In genomic region chr12:54294152-54294913, GRCh38 we compare ENCODE assay signal across 8 cellular contexts. TPM values are rescaled to one million over a fixed set of nuclear protein-coding genes. Genes with fewer than 3 reads are reported as not detected.
DNase-seq lines count a peak whose midpoint lies in the region; ATAC-seq, FAIRE-seq and TF ChIP-seq lines count a peak whose summit lies in the region.

No MANE protein-coding gene starts in this region.

- peaks cover 4 to 6% of the 10 kb centered on the region in 2 experiments for H3K27me3 ChIP-seq in endothelial cell of umbilical vein (ENCODE audit: control insufficient read depth in 2 of 2, insufficient read depth in 2 of 2, low read length in 2 of 2)
- H3K27me3 ChIP-seq in tibial nerve = peaks cover 0 to 12% of the 10 kb centered on the region in 2 donors

- H3K4me2 ChIP-seq in endothelial cell of umbilical vein (ENCODE audit: insufficient read depth, low read length) = no peak overlapping the region

- intact Hi-C loops in endothelial cell of umbilical vein (cut with micrococcal nuclease) = loop anchor here (1.0 to 2.0 kb wide), 2 partner anchors 66 to 74 kb away; no protein-coding TSS in a partner anchor

- TF ChIP-seq POLR2A in endothelial cell of umbilical vein (IDR thresholded peaks at IDR 0.05; ENCODE audit: low read depth, low read length) (no peak), tibial nerve (IDR thresholded peaks at IDR 0.05) (no peak)

- 46 to 53% methylated on average over 9 of the region's 9 CpGs for WGBS in tibial nerve, 2 donors

- no peaks in the 10 kb centered on the region for H3K36me3 ChIP-seq in endothelial cell of umbilical vein (ENCODE audit: control insufficient read depth in 2 of 2, extremely low read depth in 1 of 2, insufficient read depth in 2 of 2, low read length in 2 of 2)
- H3K36me3 ChIP-seq in tibial nerve = peaks cover 0 to 5% (median 0%) of the 10 kb centered on the region in 3 donors

- no peak for DNase-seq in AG04449 (ENCODE audit: low read depth, low spot score)
- DNase-seq in GM13976 (ENCODE audit: low spot score) = peak; percentile 83
- DNase-seq in NCI-H1092 (lab: John Stamatoyannopoulos, UW) = peak; percentile 29
- peak; percentile 76 for DNase-seq in activated CD8-positive, alpha-beta T cell treated with anti-CD3 and anti-CD28 coated beads, Interleukin-2, amount 10 ng/mL, durations not matched to agents 7 days and 5 days
- DNase-seq in endothelial cell of umbilical vein (ENCODE audit: low read depth, low spot score) = peak; percentile 53
- DNase-seq in naive B cell = peak; percentile 44
- peak; percentile 29 to 59 for DNase-seq in tibial nerve (ENCODE audit: low spot score in 2 of 2)

- H3K4me1 Mint-ChIP-seq in activated CD8-positive, alpha-beta T cell treated with anti-CD3 and anti-CD28 coated beads, Interleukin-2, amount 10 ng/mL, durations not matched to agents 7 days and 5 days (ENCODE audit: low read depth) = peaks cover 5% of the 10 kb centered on the region
- H3K4me1 Mint-ChIP-seq in naive B cell = peaks cover 5 to 15% (median 13%) of the 10 kb centered on the region in 3 donors

- no peak overlapping the region for H3K27ac Mint-ChIP-seq in activated CD8-positive, alpha-beta T cell treated with anti-CD3 and anti-CD28 coated beads, Interleukin-2, amount 10 ng/mL, durations not matched to agents 7 days and 5 days
- H3K27ac Mint-ChIP-seq in naive B cell = peak overlapping the region in 1 of 6 donors; percentile 55

- H4K20me1 ChIP-seq in endothelial cell of umbilical vein (replicated peaks; ENCODE audit: control insufficient read depth, extremely low read depth, insufficient read depth, low read length) = no peaks in the 10 kb centered on the region

- in situ Hi-C loops in GM13976 (cut with MboI; ENCODE audit: low sequenced_read_pairs, unreplicated experiment) = loop anchor here (10.0 kb wide), 1 partner anchor 70 kb away; the partner anchor contains the start of gene GPR84

- no peaks in the 10 kb centered on the region for H3K36me3 Mint-ChIP-seq in activated CD8-positive, alpha-beta T cell treated with anti-CD3 and anti-CD28 coated beads, Interleukin-2, amount 10 ng/mL, durations not matched to agents 7 days and 5 days (ENCODE audit: low read depth)
- H3K36me3 Mint-ChIP-seq in naive B cell = no peaks in the 10 kb centered on the region

- H3K79me2 ChIP-seq in endothelial cell of umbilical vein (ENCODE audit: control insufficient read depth, insufficient read depth, low read length) = no peaks in the 10 kb centered on the region

- H3K9me3 ChIP-seq in endothelial cell of umbilical vein (replicated peaks; ENCODE audit: control insufficient read depth, insufficient read depth, low read length) (no peaks in the 10 kb centered on the region), tibial nerve (no peaks in the 10 kb centered on the region)

- ATAC-seq in activated CD8-positive, alpha-beta T cell treated with anti-CD3 and anti-CD28 coated beads, Interleukin-2, amount 10 ng/mL, durations not matched to agents 7 days and 5 days = peak; percentile 58
- ATAC-seq in naive B cell (ENCODE audit: low read depth in 2 of 2) = peak; percentile 41 to 56
- no peak for ATAC-seq in HG02623 (IDR thresholded peaks at IDR 0.05; ENCODE audit: unreplicated experiment)

- H3K9me3 Mint-ChIP-seq in activated CD8-positive, alpha-beta T cell treated with anti-CD3 and anti-CD28 coated beads, Interleukin-2, amount 10 ng/mL, durations not matched to agents 7 days and 5 days (ENCODE audit: insufficient read depth) = no peaks in the 10 kb centered on the region
- no peaks in the 10 kb centered on the region for H3K9me3 Mint-ChIP-seq in naive B cell

- H3K4me1 ChIP-seq in endothelial cell of umbilical vein (ENCODE audit: control insufficient read depth, extremely low read depth, insufficient read depth, low read length) = no peaks in the 10 kb centered on the region
- H3K4me1 ChIP-seq in tibial nerve = peaks cover 0 to 12% (median 0%) of the 10 kb centered on the region in 4 donors

- no peak overlapping the region for H3K27ac ChIP-seq in endothelial cell of umbilical vein (ENCODE audit: insufficient read depth, low read depth, low read length)
- no peak overlapping the region for H3K27ac ChIP-seq in tibial nerve

- no peak overlapping the region for H2AFZ ChIP-seq in endothelial cell of umbilical vein (ENCODE audit: low read depth, low read length)

- H3K4me3 Mint-ChIP-seq in activated CD8-positive, alpha-beta T cell treated with anti-CD3 and anti-CD28 coated beads, Interleukin-2, amount 10 ng/mL, durations not matched to agents 7 days and 5 days = no peak overlapping the region
- no peak overlapping the region for H3K4me3 Mint-ChIP-seq in naive B cell

- peaks cover 17% of the 10 kb centered on the region for H3K27me3 Mint-ChIP-seq in activated CD8-positive, alpha-beta T cell treated with anti-CD3 and anti-CD28 coated beads, Interleukin-2, amount 10 ng/mL, durations not matched to agents 7 days and 5 days (ENCODE audit: low read depth)
- peaks cover 10 to 14% (median 12%) of the 10 kb centered on the region in 3 donors for H3K27me3 Mint-ChIP-seq in naive B cell

- H3K9ac ChIP-seq in endothelial cell of umbilical vein (replicated peaks; ENCODE audit: extremely low read depth, insufficient read depth, low read length) = no peak overlapping the region

- peak; percentile 67 for FAIRE-seq in endothelial cell of umbilical vein (lab: Jason Lieb, UNC)

- CTCF ChIA-PET in AG04449 (lab: Yijun Ruan, JAX) = interaction anchor here (0.7 to 9.1 kb wide), 26 partner anchors 7 to 99 kb away, joined by 3 to 131 read pairs (median 9); partner anchors contain the start of genes CBX5, COPZ1, HNRNPA1 and NFE2
- CTCF ChIA-PET in activated CD8-positive, alpha-beta T cell treated with anti-CD3 and anti-CD28 coated beads, Interleukin-2, amount 10 ng/mL, durations not matched to agents 7 days and 5 days (lab: Charles Lee) = interaction anchor here (0.8 to 6.7 kb wide), 27 partner anchors 10 to 122 kb away, joined by 3 to 77 read pairs (median 5); partner anchors contain the start of genes CBX5, COPZ1 and HNRNPA1
- CTCF ChIA-PET in endothelial cell of umbilical vein (lab: Charles Lee) = interaction anchor here (0.8 to 5.1 kb wide), 14 partner anchors 14 to 145 kb away, joined by 3 to 32 read pairs (median 6); partner anchors contain the start of gene COPZ1

- dilution Hi-C loops in endothelial cell of umbilical vein (cut with MboI; ENCODE audit: extremely low pct_ligation_motif_present, low sequenced_read_pairs) = no loop called here

- peak; percentile 87 for TF ChIP-seq CTCF in AG04449 (IDR thresholded peaks at IDR 0.05; ENCODE audit: insufficient read depth, low read length, missing control alignments)
- peak; percentile 89 for TF ChIP-seq CTCF in GM13976 (IDR thresholded peaks at IDR 0.05; ENCODE audit: borderline replicate concordance, control extremely low read depth, extremely low read depth, insufficient read depth, missing control alignments)
- TF ChIP-seq CTCF in endothelial cell of umbilical vein (IDR thresholded peaks at IDR 0.05; ENCODE audit: extremely low read depth in 1 of 2, insufficient read depth in 1 of 2, low read depth in 1 of 2, low read length in 2 of 2) = peak; percentile 71 to 74
- TF ChIP-seq CTCF in tibial nerve (IDR thresholded peaks at IDR 0.05) = peak; percentile 57 to 69 (median 65)

- H3K4me3 ChIP-seq in AG04449 (ENCODE audit: low read depth, low read length) = no peak overlapping the region
- H3K4me3 ChIP-seq in endothelial cell of umbilical vein (replicated peaks in 1 of 3; ENCODE audit: insufficient read depth in 1 of 3, low read depth in 1 of 3, low read length in 3 of 3) = no peak overlapping the region
- no peak overlapping the region for H3K4me3 ChIP-seq in tibial nerve

- no peaks in the 10 kb centered on the region for H3K9me1 ChIP-seq in endothelial cell of umbilical vein (replicated peaks; ENCODE audit: control insufficient read depth, extremely low read depth, insufficient read depth, low read length)

- BruUV-seq in endothelial cell of umbilical vein (replicated peaks; lab: Mats Ljungman, UMichigan) = no TSS peak

- no peak for TF ChIP-seq EP300 in tibial nerve (IDR thresholded peaks at IDR 0.05)

- POLR2A ChIA-PET in AG04449 (lab: Yijun Ruan, JAX) = interaction anchor here (1.8 to 6.4 kb wide), 2 partner anchors 10 to 14 kb away, joined by 4 to 33 read pairs; partner anchors contain the start of genes CBX5 and HNRNPA1
- POLR2A ChIA-PET in activated CD8-positive, alpha-beta T cell treated with anti-CD3 and anti-CD28 coated beads, Interleukin-2, amount 10 ng/mL, durations not matched to agents 7 days and 5 days (lab: Charles Lee) = interaction anchor here (1.5 kb wide), 1 partner anchor 8 kb away, joined by 5 read pairs; no protein-coding TSS in a partner anchor
- POLR2A ChIA-PET in endothelial cell of umbilical vein (lab: Charles Lee) = interaction anchor here (0.7 kb wide), 1 partner anchor 76 kb away, joined by 6 read pairs; no protein-coding TSS in a partner anchor

RNA-seq across cellular contexts. Expression of gene NFE2, which starts 6.5 kb away (rescaled TPM):
- not detected for total RNA-seq in activated CD8-positive, alpha-beta T cell treated with anti-CD3 and anti-CD28 coated beads, Interleukin-2, amount 10 ng/mL, durations not matched to agents 7 days and 5 days
- total RNA-seq in endothelial cell of umbilical vein = not detected in 2 replicates
- not detected in 2 replicates for polyA plus RNA-seq in endothelial cell of umbilical vein
- not detected in 2 replicates for polyA plus RNA-seq in endothelial cell of umbilical vein (2011; cell fraction: cytosol; rRNA removed)
- not detected in 2 replicates for polyA plus RNA-seq in endothelial cell of umbilical vein (2011; cell fraction: nucleus; rRNA removed)
- not detected in 2 replicates for polyA plus RNA-seq in endothelial cell of umbilical vein (2012)
- 1.7 and 3.9 TPM in 2 replicates for polyA minus RNA-seq in endothelial cell of umbilical vein
- 1.6 TPM for polyA minus RNA-seq in endothelial cell of umbilical vein (2011; cell fraction: cytosol; rRNA and poly(A)+ RNA removed)
- polyA minus RNA-seq in endothelial cell of umbilical vein (2011; cell fraction: nucleus; rRNA and poly(A)+ RNA removed) = not detected in 2 replicates
- 1 to 10 TPM in 3 of 6 donors, under 1 TPM in 2, not detected in 1; 0.51 to 3.6 (median 1.5) TPM for polyA plus RNA-seq in naive B cell (ENCODE audit: low read depth in 6 of 6)
- not detected for total RNA-seq in tibial nerve

RNA-seq across cellular contexts. Expression of gene HNRNPA1, which starts 13.8 kb away (rescaled TPM):
- total RNA-seq in activated CD8-positive, alpha-beta T cell treated with anti-CD3 and anti-CD28 coated beads, Interleukin-2, amount 10 ng/mL, durations not matched to agents 7 days and 5 days = 1,000 to 10,000 TPM; 1,520 to 1,553 TPM
- total RNA-seq in endothelial cell of umbilical vein = 1,437 and 1,470 TPM in 2 replicates
- 340 and 566 TPM in 2 replicates for polyA plus RNA-seq in endothelial cell of umbilical vein
- polyA plus RNA-seq in endothelial cell of umbilical vein (2011; cell fraction: cytosol; rRNA removed) = 1,013 and 1,302 TPM in 2 replicates
- 710 and 849 TPM in 2 replicates for polyA plus RNA-seq in endothelial cell of umbilical vein (2011; cell fraction: nucleus; rRNA removed)
- 1,410 and 1,644 TPM in 2 replicates for polyA plus RNA-seq in endothelial cell of umbilical vein (2012)
- 867 and 877 TPM in 2 replicates for polyA minus RNA-seq in endothelial cell of umbilical vein
- 521 TPM for polyA minus RNA-seq in endothelial cell of umbilical vein (2011; cell fraction: cytosol; rRNA and poly(A)+ RNA removed)
- 264 and 350 TPM in 2 replicates for polyA minus RNA-seq in endothelial cell of umbilical vein (2011; cell fraction: nucleus; rRNA and poly(A)+ RNA removed)
- 100 to 1,000 TPM; 658 to 830 (median 791) TPM for polyA plus RNA-seq in naive B cell (ENCODE audit: low read depth in 6 of 6)
- 100 to 1,000 TPM; 450 to 769 (median 570) TPM for total RNA-seq in tibial nerve

RNA-seq across cellular contexts. Expression of gene CBX5, which starts 14.4 kb away (rescaled TPM):
- 100 to 1,000 TPM; 145 to 148 TPM for total RNA-seq in activated CD8-positive, alpha-beta T cell treated with anti-CD3 and anti-CD28 coated beads, Interleukin-2, amount 10 ng/mL, durations not matched to agents 7 days and 5 days
- total RNA-seq in endothelial cell of umbilical vein (111 TPM in 2 replicates), tibial nerve (10 to 100 TPM; 32.1 to 50.0 (median 42.4) TPM)
- polyA plus RNA-seq in endothelial cell of umbilical vein (20.4 and 22.8 TPM in 2 replicates), naive B cell (ENCODE audit: low read depth in 6 of 6) (10 to 100 TPM; 12.3 to 31.8 (median 24.1) TPM)
- 23.7 and 24.8 TPM in 2 replicates for polyA plus RNA-seq in endothelial cell of umbilical vein (2011; cell fraction: cytosol; rRNA removed)
- 19.2 and 29.7 TPM in 2 replicates for polyA plus RNA-seq in endothelial cell of umbilical vein (2011; cell fraction: nucleus; rRNA removed)
- 23.5 and 32.2 TPM in 2 replicates for polyA plus RNA-seq in endothelial cell of umbilical vein (2012)
- 107 and 135 TPM in 2 replicates for polyA minus RNA-seq in endothelial cell of umbilical vein
- 45.5 TPM for polyA minus RNA-seq in endothelial cell of umbilical vein (2011; cell fraction: cytosol; rRNA and poly(A)+ RNA removed)
- 25.4 and 42.8 TPM in 2 replicates for polyA minus RNA-seq in endothelial cell of umbilical vein (2011; cell fraction: nucleus; rRNA and poly(A)+ RNA removed)

RNA-seq across cellular contexts. Expression of gene COPZ1, which starts 30.6 kb away (rescaled TPM):
- total RNA-seq in activated CD8-positive, alpha-beta T cell treated with anti-CD3 and anti-CD28 coated beads, Interleukin-2, amount 10 ng/mL, durations not matched to agents 7 days and 5 days = 100 to 1,000 TPM; 105 to 112 TPM
- 137 and 143 TPM in 2 replicates for total RNA-seq in endothelial cell of umbilical vein
- polyA plus RNA-seq in endothelial cell of umbilical vein = 169 and 174 TPM in 2 replicates
- polyA plus RNA-seq in endothelial cell of umbilical vein (2011; cell fraction: cytosol; rRNA removed) = 179 and 185 TPM in 2 replicates
- 89.4 and 104 TPM in 2 replicates for polyA plus RNA-seq in endothelial cell of umbilical vein (2011; cell fraction: nucleus; rRNA removed)
- polyA plus RNA-seq in endothelial cell of umbilical vein (2012) = 280 and 300 TPM in 2 replicates
- 153 and 165 TPM in 2 replicates for polyA minus RNA-seq in endothelial cell of umbilical vein
- polyA minus RNA-seq in endothelial cell of umbilical vein (2011; cell fraction: cytosol; rRNA and poly(A)+ RNA removed) = 137 TPM
- polyA minus RNA-seq in endothelial cell of umbilical vein (2011; cell fraction: nucleus; rRNA and poly(A)+ RNA removed) = 37.6 and 48.5 TPM in 2 replicates
- polyA plus RNA-seq in naive B cell (ENCODE audit: low read depth in 6 of 6) = 100 to 1,000 TPM; 166 to 227 (median 177) TPM
- total RNA-seq in tibial nerve = 10 to 100 TPM; 38.0 to 52.0 (median 43.6) TPM
